ENCODE assay signal across 8 cellular contexts in the genomic region with DNA sequence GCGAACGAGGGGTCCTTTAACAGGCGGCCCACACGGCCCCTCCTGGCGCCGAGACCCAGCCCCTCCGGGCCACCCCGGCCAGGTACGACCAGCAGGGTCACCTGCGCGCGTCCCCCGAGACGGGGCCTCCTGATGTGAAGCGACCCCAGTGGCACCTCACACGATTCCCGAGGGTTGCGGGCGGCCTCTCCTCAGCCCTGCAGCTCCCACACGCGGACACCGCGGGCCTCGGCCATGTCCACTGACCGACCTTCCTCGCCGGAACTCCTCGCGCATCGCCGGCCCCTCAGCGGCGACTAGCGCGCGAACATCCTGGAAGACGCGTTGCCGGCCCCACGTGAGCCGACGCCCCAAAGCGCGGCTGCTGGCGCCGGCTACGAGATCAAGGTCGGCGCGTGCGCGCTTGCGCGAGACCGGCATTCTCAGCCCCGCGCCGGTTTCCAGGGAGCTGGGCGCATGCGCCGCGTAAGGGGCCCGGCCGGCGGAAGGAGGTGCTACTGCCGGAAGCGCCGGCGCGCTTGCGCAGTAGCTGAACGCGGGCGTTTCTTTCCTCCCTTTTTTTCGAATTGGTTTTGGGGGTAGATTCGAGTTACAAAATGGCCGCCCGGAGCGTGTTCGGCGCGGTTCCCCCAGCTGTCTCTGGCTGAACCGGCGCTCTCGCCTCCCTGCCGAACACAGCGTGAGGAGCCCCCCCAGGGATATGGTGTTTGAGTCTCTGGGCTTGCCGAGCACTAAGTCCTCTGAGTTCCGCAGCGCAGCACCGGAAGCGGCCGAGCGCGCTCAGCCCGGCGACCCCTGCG. TPM values are rescaled to one million over a fixed set of nuclear protein-coding genes. Genes with fewer than 3 reads are reported as not detected.
DNase-seq lines count a peak whose midpoint lies in the region; ATAC-seq and TF ChIP-seq lines count a peak whose summit lies in the region.

A gene with protein sequence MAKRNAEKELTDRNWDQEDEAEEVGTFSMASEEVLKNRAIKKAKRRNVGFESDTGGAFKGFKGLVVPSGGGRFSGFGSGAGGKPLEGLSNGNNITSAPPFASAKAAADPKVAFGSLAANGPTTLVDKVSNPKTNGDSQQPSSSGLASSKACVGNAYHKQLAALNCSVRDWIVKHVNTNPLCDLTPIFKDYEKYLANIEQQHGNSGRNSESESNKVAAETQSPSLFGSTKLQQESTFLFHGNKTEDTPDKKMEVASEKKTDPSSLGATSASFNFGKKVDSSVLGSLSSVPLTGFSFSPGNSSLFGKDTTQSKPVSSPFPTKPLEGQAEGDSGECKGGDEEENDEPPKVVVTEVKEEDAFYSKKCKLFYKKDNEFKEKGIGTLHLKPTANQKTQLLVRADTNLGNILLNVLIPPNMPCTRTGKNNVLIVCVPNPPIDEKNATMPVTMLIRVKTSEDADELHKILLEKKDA (plus strand): TSS at position 509 of the 800 bp plus-strand sequence. CDS start 4,253 bp downstream, outside the sequence.

- intact Hi-C loops in left lung (cut with DNase I), result no loop called here

- peaks cover 10 to 53% (median 31%) of the 10 kb centered on the region in 11 experiments for H3K36me3 ChIP-seq in BLaER1 treated with 17β-estradiol and CSF1 and Interleukin-3, amounts not matched to agents 10 nM and 100 nM
- peaks cover 0 to 10% of the 10 kb centered on the region in 2 donors for H3K36me3 ChIP-seq in left lung

- H3K4me1 Mint-ChIP-seq in activated CD4-positive, alpha-beta T cell treated with anti-CD3 and anti-CD28 coated beads, Interleukin-2, amount 10 ng/mL, durations not matched to agents 7 days and 5 days, result peaks cover 59% of the 10 kb centered on the region

- CTCF ChIA-PET in activated CD4-positive, alpha-beta T cell treated with anti-CD3 and anti-CD28 coated beads, Interleukin-2, amount 10 ng/mL, durations not matched to agents 7 days and 5 days (lab: Charles Lee), result interaction anchor here (0.9 to 1.7 kb wide), 4 partner anchors 10 to 479 kb away, joined by 3 to 7 read pairs (median 4); no protein-coding TSS in a partner anchor

- no peak for TF ChIP-seq CTCF in left lung (IDR thresholded peaks at IDR 0.05)

- H3K4me1 ChIP-seq in BLaER1 treated with 17β-estradiol and CSF1 and Interleukin-3, amounts not matched to agents 10 nM and 100 nM, result peaks cover 59 to 78% (median 67%) of the 10 kb centered on the region in 10 experiments
- peaks cover 20 to 82% of the 10 kb centered on the region in 2 donors for H3K4me1 ChIP-seq in left lung

- peak; percentile 95 for ATAC-seq in GM19324 (IDR thresholded peaks at IDR 0.05; ENCODE audit: low FRiP score, unreplicated experiment)
- ATAC-seq in HG03469 (IDR thresholded peaks at IDR 0.05; ENCODE audit: unreplicated experiment), result peak; percentile 74
- ATAC-seq in left lung, result peak; percentile 88

- no peaks in the 10 kb centered on the region for H3K9me3 Mint-ChIP-seq in activated CD4-positive, alpha-beta T cell treated with anti-CD3 and anti-CD28 coated beads, Interleukin-2, amount 10 ng/mL, durations not matched to agents 7 days and 5 days

- H3K27ac Mint-ChIP-seq in activated CD4-positive, alpha-beta T cell treated with anti-CD3 and anti-CD28 coated beads, Interleukin-2, amount 10 ng/mL, durations not matched to agents 7 days and 5 days, result peak within 1 kb of the TSS; percentile 96

- H4K20me1 ChIP-seq in BLaER1 treated with 17β-estradiol and CSF1 and Interleukin-3, amounts not matched to agents 10 nM and 100 nM, result peaks cover 14 to 42% (median 40%) of the 10 kb centered on the region in 11 experiments; a peak in 21 of 22 replicates

- peak; percentile 98 for DNase-seq in NCI-H69 (lab: John Stamatoyannopoulos, UW)
- DNase-seq in activated CD4-positive, alpha-beta T cell treated with anti-CD3 and anti-CD28 coated beads, Interleukin-2, amount 10 ng/mL, durations not matched to agents 7 days and 5 days, result peak; percentile 95
- DNase-seq in dedifferentiated amniotic fluid mesenchymal stem cell (ENCODE audit: extremely low spot score), result peak; percentile 92
- peak; percentile 96 to 99 for DNase-seq in left lung
- DNase-seq in stimulated activated CD4-positive, alpha-beta T cell treated with anti-CD3 and anti-CD28 coated beads, Interleukin-2, amount 100 ng/mL, for 48 hours, result peak; percentile 93 to 94

- H3K4me2 ChIP-seq in BLaER1 treated with 17β-estradiol and CSF1 and Interleukin-3, amounts not matched to agents 10 nM and 100 nM, result peak within 1 kb of the TSS; percentile 91 to 98 (median 94)

- peaks cover 33% of the 10 kb centered on the region for H3K36me3 Mint-ChIP-seq in activated CD4-positive, alpha-beta T cell treated with anti-CD3 and anti-CD28 coated beads, Interleukin-2, amount 10 ng/mL, durations not matched to agents 7 days and 5 days (ENCODE audit: low read depth)

- no peaks in the 10 kb centered on the region for H3K27me3 ChIP-seq in BLaER1 treated with 17β-estradiol and CSF1 and Interleukin-3, amounts not matched to agents 10 nM and 100 nM
- H3K27me3 ChIP-seq in left lung, result no peaks in the 10 kb centered on the region

- H3K9me3 ChIP-seq in BLaER1 treated with 17β-estradiol and CSF1 and Interleukin-3, amounts not matched to agents 10 nM and 100 nM (replicated peaks in 1 of 11), result peaks cover 0 to 9% (median 0%) of the 10 kb centered on the region in 11 experiments; a peak in 8 of 22 replicates
- no peaks in the 10 kb centered on the region for H3K9me3 ChIP-seq in left lung

- H3K27ac ChIP-seq in BLaER1 treated with 17β-estradiol and CSF1 and Interleukin-3, amounts not matched to agents 10 nM and 100 nM, result peak within 1 kb of the TSS; percentile 83 to 98 (median 96)
- peak within 1 kb of the TSS; percentile 91 to 95 for H3K27ac ChIP-seq in left lung

- peak within 1 kb of the TSS; percentile 91 for H3K4me3 Mint-ChIP-seq in activated CD4-positive, alpha-beta T cell treated with anti-CD3 and anti-CD28 coated beads, Interleukin-2, amount 10 ng/mL, durations not matched to agents 7 days and 5 days

- POLR2A ChIA-PET in activated CD4-positive, alpha-beta T cell treated with anti-CD3 and anti-CD28 coated beads, Interleukin-2, amount 10 ng/mL, durations not matched to agents 7 days and 5 days (lab: Charles Lee), result interaction anchor here (0.9 kb wide), 1 partner anchor 10 kb away, joined by 3 read pairs; no protein-coding TSS in a partner anchor

- no peaks in the 10 kb centered on the region for H3K27me3 Mint-ChIP-seq in activated CD4-positive, alpha-beta T cell treated with anti-CD3 and anti-CD28 coated beads, Interleukin-2, amount 10 ng/mL, durations not matched to agents 7 days and 5 days

- H3K9ac ChIP-seq in BLaER1 treated with 17β-estradiol and CSF1 and Interleukin-3, amounts not matched to agents 10 nM and 100 nM, result peak within 1 kb of the TSS; percentile 86 to 98 (median 96)

- H3K4me3 ChIP-seq in BLaER1 treated with 17β-estradiol and CSF1 and Interleukin-3, amounts not matched to agents 10 nM and 100 nM, result peak within 1 kb of the TSS; percentile 70 to 96 (median 90)
- H3K4me3 ChIP-seq in left lung, result peak within 1 kb of the TSS; percentile 82 to 83

RNA-seq across cellular contexts. Expression of the gene that starts here (rescaled TPM):
- 100 to 1,000 TPM; 180 to 183 TPM for total RNA-seq in activated CD4-positive, alpha-beta T cell treated with anti-CD3 and anti-CD28 coated beads, Interleukin-2, amount 10 ng/mL, durations not matched to agents 7 days and 5 days
- total RNA-seq in left lung, result 10 to 100 TPM; 54.7 to 70.0 TPM

Comparison
In these comparisons a context has a peak if more than half of its experiments do, and no peak if none do; other contexts are left out.
1. Peak in every context shown above with its lines: DNase-seq, ATAC-seq, H3K4me3 ChIP-seq and H3K27ac ChIP-seq.